ENCODE assay signal across 13 cellular contexts in the genomic region with DNA sequence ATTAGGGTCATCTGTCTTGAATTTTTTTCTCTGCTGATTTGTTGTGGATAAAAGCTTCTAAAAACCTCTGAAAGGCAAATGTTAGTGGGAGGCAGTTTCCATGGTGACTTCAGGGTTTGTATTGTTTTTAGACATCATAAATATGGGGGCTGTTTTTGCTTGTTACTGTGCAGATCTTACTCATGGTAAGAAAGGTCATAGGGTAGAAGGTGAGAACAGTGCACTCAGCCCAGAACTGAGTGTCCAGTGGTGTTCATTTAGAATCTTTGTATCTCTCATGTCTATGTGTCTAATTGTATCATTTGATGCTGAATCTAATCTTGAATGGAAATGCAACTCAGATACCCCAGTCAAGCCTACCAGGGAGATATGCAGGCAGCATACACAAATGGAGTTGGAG.
DNase-seq lines count a peak whose midpoint lies in the region; ATAC-seq and TF ChIP-seq lines count a peak whose summit lies in the region.
"Had no signal": no experiment of that assay in that cellular context is flagged by ENCODE, and none has a peak within 500 bp of the region (broad histone marks: within the 10 kb centered on the region; RNA-seq: fewer than 3 reads in every experiment).

No MANE protein-coding gene starts in this region.

- H3K9me3 ChIP-seq in GM23248 (ENCODE audit: low read depth): no peaks in the 10 kb centered on the region
- H3K9me3 ChIP-seq in WERI-Rb-1 (ENCODE audit: severe bottlenecking): peaks cover 3% of the 10 kb centered on the region
- H3K9me3 ChIP-seq: Caco-2, HAP-1 had no signal

- H3K36me3 ChIP-seq in GM23248 (ENCODE audit: low read depth) (no peaks in the 10 kb centered on the region), WERI-Rb-1 (no peaks in the 10 kb centered on the region)
- H3K36me3 ChIP-seq: BLaER1, HAP-1 had no signal

- peaks cover 11% of the 10 kb centered on the region for H3K4me1 Mint-ChIP-seq in activated CD8-positive, alpha-beta T cell treated with anti-CD3 and anti-CD28 coated beads for 36 hours (ENCODE audit: low read depth)
- no peaks in the 10 kb centered on the region for H3K4me1 Mint-ChIP-seq in activated CD8-positive, alpha-beta T cell treated with anti-CD3 and anti-CD28 coated beads, Interleukin-2, amount 10 ng/mL, durations not matched to agents 7 days and 5 days (ENCODE audit: low read depth)
- H3K4me1 Mint-ChIP-seq in activated T-helper 17 cell treated with anti-CD3 and anti-CD28 coated beads, Interleukin-2, amount 50 U/mL, for 72 hours: peaks cover 4% of the 10 kb centered on the region
- H3K4me1 Mint-ChIP-seq in neural crest cell: no peaks in the 10 kb centered on the region
- H3K4me1 Mint-ChIP-seq: CD8-positive, alpha-beta memory T cell had no signal

- H3K9ac ChIP-seq in GM23248: no peak overlapping the region
- H3K9ac ChIP-seq: BLaER1 had no signal

- no peak overlapping the region for H3K27ac Mint-ChIP-seq in activated CD8-positive, alpha-beta T cell treated with anti-CD3 and anti-CD28 coated beads for 36 hours
- H3K27ac Mint-ChIP-seq in activated CD8-positive, alpha-beta T cell treated with anti-CD3 and anti-CD28 coated beads, Interleukin-2, amount 10 ng/mL, durations not matched to agents 7 days and 5 days: no peak overlapping the region
- H3K27ac Mint-ChIP-seq in activated T-helper 17 cell treated with anti-CD3 and anti-CD28 coated beads, Interleukin-2, amount 50 U/mL, for 72 hours: peak overlapping the region; percentile 73
- H3K27ac Mint-ChIP-seq in neural crest cell (ENCODE audit: unreplicated experiment): peak overlapping the region; percentile 59
- H3K27ac Mint-ChIP-seq: CD8-positive, alpha-beta memory T cell had no signal

- no peak overlapping the region for H3K4me2 ChIP-seq in GM23248 (ENCODE audit: unreplicated experiment)
- H3K4me2 ChIP-seq: BLaER1 had no signal

- H3K27me3 Mint-ChIP-seq in activated CD8-positive, alpha-beta T cell treated with anti-CD3 and anti-CD28 coated beads for 36 hours: no peaks in the 10 kb centered on the region
- no peaks in the 10 kb centered on the region for H3K27me3 Mint-ChIP-seq in activated CD8-positive, alpha-beta T cell treated with anti-CD3 and anti-CD28 coated beads, Interleukin-2, amount 10 ng/mL, durations not matched to agents 7 days and 5 days (ENCODE audit: low read depth)
- H3K27me3 Mint-ChIP-seq in activated T-helper 17 cell treated with anti-CD3 and anti-CD28 coated beads, Interleukin-2, amount 50 U/mL, for 72 hours: no peaks in the 10 kb centered on the region
- no peaks in the 10 kb centered on the region for H3K27me3 Mint-ChIP-seq in neural crest cell (ENCODE audit: low read depth)

- H3K27ac ChIP-seq in GM23248: no peak overlapping the region
- no peak overlapping the region for H3K27ac ChIP-seq in WERI-Rb-1
- H3K27ac ChIP-seq: BLaER1 had no signal

- CTCF ChIA-PET in activated CD8-positive, alpha-beta T cell treated with anti-CD3 and anti-CD28 coated beads for 36 hours (lab: Charles Lee): no interaction called here
- CTCF ChIA-PET in activated CD8-positive, alpha-beta T cell treated with anti-CD3 and anti-CD28 coated beads, Interleukin-2, amount 10 ng/mL, durations not matched to agents 7 days and 5 days (lab: Charles Lee): no interaction called here

- POLR2A ChIA-PET in activated CD8-positive, alpha-beta T cell treated with anti-CD3 and anti-CD28 coated beads for 36 hours (lab: Charles Lee): no interaction called here
- POLR2A ChIA-PET in activated CD8-positive, alpha-beta T cell treated with anti-CD3 and anti-CD28 coated beads, Interleukin-2, amount 10 ng/mL, durations not matched to agents 7 days and 5 days (lab: Charles Lee): no interaction called here

- ATAC-seq in activated CD8-positive, alpha-beta T cell treated with anti-CD3 and anti-CD28 coated beads for 36 hours: peak; percentile 42
- ATAC-seq in activated CD8-positive, alpha-beta T cell treated with anti-CD3 and anti-CD28 coated beads, Interleukin-2, amount 10 ng/mL, durations not matched to agents 7 days and 5 days: no peak
- ATAC-seq in activated T-helper 17 cell treated with anti-CD3 and anti-CD28 coated beads, Interleukin-2, amount 50 U/mL, for 72 hours (replicated peaks): peak; percentile 71

- in situ Hi-C loops in GM23248 (cut with MboI): no loop called here

- DNase-seq in activated CD8-positive, alpha-beta T cell treated with anti-CD3 and anti-CD28 coated beads for 36 hours: peak; percentile 9
- no peak for DNase-seq in activated CD8-positive, alpha-beta T cell treated with anti-CD3 and anti-CD28 coated beads, Interleukin-2, amount 10 ng/mL, durations not matched to agents 7 days and 5 days
- DNase-seq in M059J (ENCODE audit: low read depth) (peak; percentile 7), neural crest cell (ENCODE audit: low read depth, low spot score) (no peak), GM23248 (no peak), WERI-Rb-1 (no peak)
- DNase-seq: Caco-2; CD8-positive, alpha-beta memory T cell; DND-41; GDM1 had no signal

- H3K4me3 Mint-ChIP-seq in activated CD8-positive, alpha-beta T cell treated with anti-CD3 and anti-CD28 coated beads for 36 hours: no peak overlapping the region
- no peak overlapping the region for H3K4me3 Mint-ChIP-seq in activated CD8-positive, alpha-beta T cell treated with anti-CD3 and anti-CD28 coated beads, Interleukin-2, amount 10 ng/mL, durations not matched to agents 7 days and 5 days
- H3K4me3 Mint-ChIP-seq in activated T-helper 17 cell treated with anti-CD3 and anti-CD28 coated beads, Interleukin-2, amount 50 U/mL, for 72 hours: no peak overlapping the region
- no peak overlapping the region for H3K4me3 Mint-ChIP-seq in neural crest cell
- H3K4me3 Mint-ChIP-seq: CD8-positive, alpha-beta memory T cell had no signal

- no peaks in the 10 kb centered on the region for H3K9me3 Mint-ChIP-seq in activated CD8-positive, alpha-beta T cell treated with anti-CD3 and anti-CD28 coated beads for 36 hours
- H3K9me3 Mint-ChIP-seq in activated CD8-positive, alpha-beta T cell treated with anti-CD3 and anti-CD28 coated beads, Interleukin-2, amount 10 ng/mL, durations not matched to agents 7 days and 5 days (ENCODE audit: insufficient read depth): no peaks in the 10 kb centered on the region
- H3K9me3 Mint-ChIP-seq in activated T-helper 17 cell treated with anti-CD3 and anti-CD28 coated beads, Interleukin-2, amount 50 U/mL, for 72 hours: no peaks in the 10 kb centered on the region
- H3K9me3 Mint-ChIP-seq in neural crest cell: peaks cover 9% of the 10 kb centered on the region
- H3K9me3 Mint-ChIP-seq: CD8-positive, alpha-beta memory T cell had no signal

- H4K20me1 ChIP-seq in GM23248 (ENCODE audit: insufficient read depth): no peaks in the 10 kb centered on the region
- H4K20me1 ChIP-seq: BLaER1 had no signal

- H3F3A ChIP-seq in GM23248 (ENCODE audit: insufficient read depth): no peaks in the 10 kb centered on the region

- no peaks in the 10 kb centered on the region for H3K9me2 ChIP-seq in GM23248 (ENCODE audit: insufficient read depth)

- H3K4me3 ChIP-seq in GM23248 (no peak overlapping the region), WERI-Rb-1 (ENCODE audit: low read depth, low read length) (no peak overlapping the region)
- H3K4me3 ChIP-seq: BLaER1, HAP-1 had no signal

- no peaks in the 10 kb centered on the region for H3K4me1 ChIP-seq in GM23248 (ENCODE audit: insufficient read depth)
- H3K4me1 ChIP-seq: BLaER1, Caco-2, HAP-1 had no signal

- H2AFZ ChIP-seq in GM23248: no peak overlapping the region

- H3K36me3 Mint-ChIP-seq in activated CD8-positive, alpha-beta T cell treated with anti-CD3 and anti-CD28 coated beads for 36 hours (ENCODE audit: low read depth): no peaks in the 10 kb centered on the region
- H3K36me3 Mint-ChIP-seq in activated CD8-positive, alpha-beta T cell treated with anti-CD3 and anti-CD28 coated beads, Interleukin-2, amount 10 ng/mL, durations not matched to agents 7 days and 5 days (ENCODE audit: low read depth): no peaks in the 10 kb centered on the region
- H3K36me3 Mint-ChIP-seq in activated T-helper 17 cell treated with anti-CD3 and anti-CD28 coated beads, Interleukin-2, amount 50 U/mL, for 72 hours (ENCODE audit: low read depth): no peaks in the 10 kb centered on the region
- peaks cover 8% of the 10 kb centered on the region for H3K36me3 Mint-ChIP-seq in neural crest cell (ENCODE audit: low read depth)
- H3K36me3 Mint-ChIP-seq: CD8-positive, alpha-beta memory T cell had no signal

- H3K79me2 ChIP-seq in GM23248 (ENCODE audit: insufficient read depth): no peaks in the 10 kb centered on the region

- intact Hi-C loops in activated CD8-positive, alpha-beta T cell treated with anti-CD3 and anti-CD28 coated beads for 36 hours (cut with micrococcal nuclease): no loop called here

- no peak for TF ChIP-seq CTCF in activated CD8-positive, alpha-beta T cell treated with anti-CD3 and anti-CD28 coated beads for 36 hours (IDR thresholded peaks at IDR 0.05)
- no peak for TF ChIP-seq CTCF in neural crest cell (conservative IDR thresholded peaks at IDR 0.05)
- no peak for TF ChIP-seq CTCF in WERI-Rb-1 (IDR thresholded peaks at IDR 0.05; ENCODE audit: low read depth, low read length)

- H3K27me3 ChIP-seq in GM23248 (replicated peaks; ENCODE audit: insufficient read depth) (no peaks in the 10 kb centered on the region), WERI-Rb-1 (ENCODE audit: insufficient read depth, low read depth, severe bottlenecking) (peaks cover 8% of the 10 kb centered on the region)
- H3K27me3 ChIP-seq: BLaER1 had no signal

Comparison
In these comparisons a context has a peak if more than half of its experiments do, and no peak if none do; other contexts are left out.
1. DNase-seq: peak in activated CD8-positive, alpha-beta T cell treated with anti-CD3 and anti-CD28 coated beads for 36 hours (single experiment) and M059J (single experiment); none in activated CD8-positive, alpha-beta T cell treated with anti-CD3 and anti-CD28 coated beads, Interleukin-2, amount 10 ng/mL, durations not matched to agents 7 days and 5 days (single experiment), neural crest cell (single experiment), GM23248 (single experiment) and WERI-Rb-1 (single experiment).
2. H3K27ac Mint-ChIP-seq: peak in activated T-helper 17 cell treated with anti-CD3 and anti-CD28 coated beads, Interleukin-2, amount 50 U/mL, for 72 hours (single experiment) and neural crest cell (single experiment); none in activated CD8-positive, alpha-beta T cell treated with anti-CD3 and anti-CD28 coated beads for 36 hours (single experiment) and activated CD8-positive, alpha-beta T cell treated with anti-CD3 and anti-CD28 coated beads, Interleukin-2, amount 10 ng/mL, durations not matched to agents 7 days and 5 days (single experiment).